9 cellular contexts compared by ENCODE assay signal in genomic region chr2:233385489-233386044, GRCh38.
DNase-seq lines count a peak whose midpoint lies in the region; ATAC-seq lines count a peak whose summit lies in the region.
"Had no signal": no experiment of that assay in that cellular context is flagged by ENCODE, and none has a peak within 500 bp of the region (broad histone marks: within the 10 kb centered on the region; RNA-seq: fewer than 3 reads in every experiment).

No MANE protein-coding gene starts in this region.

- H3K36me3 Mint-ChIP-seq in activated T-cell treated with anti-CD3 and anti-CD28 coated beads, Interleukin-2, amount 50 U/mL, for 24 hours (ENCODE audit: low read depth) = peaks cover 60% of the 10 kb centered on the region

- peak overlapping the region; percentile 94 for H3K27ac ChIP-seq in rectal smooth muscle tissue (ENCODE audit: low read depth, low read length)

- peak overlapping the region; percentile 97 for H3K27ac Mint-ChIP-seq in activated T-cell treated with anti-CD3 and anti-CD28 coated beads, Interleukin-2, amount 50 U/mL, for 24 hours

- H3K9ac ChIP-seq in rectal smooth muscle tissue (ENCODE audit: low read length) = no peak overlapping the region

- peak overlapping the region; percentile 76 for H3K4me3 Mint-ChIP-seq in activated T-cell treated with anti-CD3 and anti-CD28 coated beads, Interleukin-2, amount 50 U/mL, for 24 hours

- H3K4me1 Mint-ChIP-seq in activated T-cell treated with anti-CD3 and anti-CD28 coated beads, Interleukin-2, amount 50 U/mL, for 24 hours (ENCODE audit: low read depth) = peaks cover 87% of the 10 kb centered on the region

- peak; percentile 38 for DNase-seq in stimulated activated CD4-positive, alpha-beta T cell treated with anti-CD3 and anti-CD28 coated beads, Interleukin-4, amount 100 ng/mL, for 1 hour
- DNase-seq in stimulated activated CD4-positive, alpha-beta T cell treated with anti-CD3 and anti-CD28 coated beads, Interleukin-2, amount 100 ng/mL, for 24 hours = no peak
- DNase-seq in activated T-cell treated with anti-CD3 and anti-CD28 coated beads, Interleukin-2, amount 50 U/mL, for 24 hours = peak; percentile 62
- DNase-seq in SHP77 treated with DMSO at 0.1 percent for 48 hours (lab: John Stamatoyannopoulos, UW) = no peak
- no peak for DNase-seq in AG08396 (ENCODE audit: low spot score)

- no peaks in the 10 kb centered on the region for H3K27me3 Mint-ChIP-seq in activated T-cell treated with anti-CD3 and anti-CD28 coated beads, Interleukin-2, amount 50 U/mL, for 24 hours

- no peaks in the 10 kb centered on the region for H3K27me3 ChIP-seq in rectal smooth muscle tissue (ENCODE audit: control insufficient read depth, insufficient read depth, low read length)

- peaks cover 29% of the 10 kb centered on the region for H3K4me1 ChIP-seq in rectal smooth muscle tissue (ENCODE audit: control insufficient read depth, insufficient read depth, low read length)

- H3K4me3 ChIP-seq in rectal smooth muscle tissue (ENCODE audit: low read length) = no peak overlapping the region
- H3K4me3 ChIP-seq: lung had no signal

- no peaks in the 10 kb centered on the region for H3K9me3 Mint-ChIP-seq in activated T-cell treated with anti-CD3 and anti-CD28 coated beads, Interleukin-2, amount 50 U/mL, for 24 hours

- no peaks in the 10 kb centered on the region for H3K36me3 ChIP-seq in rectal smooth muscle tissue (ENCODE audit: control insufficient read depth, insufficient read depth, low read length)

- ATAC-seq in HG03108 (IDR thresholded peaks at IDR 0.05; ENCODE audit: unreplicated experiment) = peak; percentile 60
- no peak for ATAC-seq in HG02840 (IDR thresholded peaks at IDR 0.05; ENCODE audit: low FRiP score, unreplicated experiment)

Comparison
In these comparisons a context has a peak if more than half of its experiments do, and no peak if none do; other contexts are left out.
1. DNase-seq: peak in stimulated activated CD4-positive, alpha-beta T cell treated with anti-CD3 and anti-CD28 coated beads, Interleukin-4, amount 100 ng/mL, for 1 hour (single experiment) and activated T-cell treated with anti-CD3 and anti-CD28 coated beads, Interleukin-2, amount 50 U/mL, for 24 hours (single experiment); none in stimulated activated CD4-positive, alpha-beta T cell treated with anti-CD3 and anti-CD28 coated beads, Interleukin-2, amount 100 ng/mL, for 24 hours (0 of 2), SHP77 treated with DMSO at 0.1 percent for 48 hours (single experiment) and AG08396 (single experiment).